In genomic region chr3:32816439-32817194, GRCh38 we compare ENCODE assay signal across 8 cellular contexts. TPM values are rescaled to one million over a fixed set of nuclear protein-coding genes. Genes with fewer than 3 reads are reported as not detected.
DNase-seq lines count a peak whose midpoint lies in the region; ATAC-seq and TF ChIP-seq lines count a peak whose summit lies in the region.

No MANE protein-coding gene starts in this region.

- H3K4me3 ChIP-seq in stomach (peak overlapping the region; percentile 42 to 67 (median 54)), PC-9 (no peak overlapping the region)

- H2AFZ ChIP-seq in PC-9: no peak overlapping the region

- POLR2A ChIA-PET in PC-9 (lab: Charles Lee; ENCODE audit: unreplicated experiment): no interaction called here

- TF ChIP-seq CTCF in brain (conservative IDR thresholded peaks at IDR 0.05): no peak
- TF ChIP-seq CTCF in stomach (IDR thresholded peaks at IDR 0.05): no peak
- TF ChIP-seq CTCF in PC-9 (conservative IDR thresholded peaks at IDR 0.05): no peak

- DNase-seq in KG1 (lab: John Stamatoyannopoulos, UW) (peak; percentile 44), left lobe of liver (ENCODE audit: low spot score) (no peak), stomach (no peak), PC-9 (no peak)

- no peaks in the 10 kb centered on the region for H3K9me2 ChIP-seq in PC-9 (ENCODE audit: insufficient read depth)

- H3K27me3 ChIP-seq in stomach (peaks cover 22 to 65% (median 64%) of the 10 kb centered on the region in 3 donors), PC-9 (ENCODE audit: insufficient read depth, low read depth) (no peaks in the 10 kb centered on the region)

- BruUV-seq in PC-9 (replicated peaks; lab: Mats Ljungman, UMichigan): no TSS peak

- TF ChIP-seq EP300 in stomach (IDR thresholded peaks at IDR 0.05): no peak

- peaks cover 59% of the 10 kb centered on the region for H3K27me3 Mint-ChIP-seq in brain

- no peaks in the 10 kb centered on the region for H3K79me2 ChIP-seq in PC-9 (ENCODE audit: low read depth)

- 0 to 5% (median 2%) methylated on average over 27 to 78 of the region's 78 CpGs for WGBS in stomach, 5 donors

- peaks cover 12% of the 10 kb centered on the region for H3K36me3 Mint-ChIP-seq in brain

- H3K9me3 Mint-ChIP-seq in brain: peaks cover 4 to 23% (median 7%) of the 10 kb centered on the region in 5 experiments

- H3K9me3 ChIP-seq in ES-I3 (ENCODE audit: control insufficient read depth, insufficient read depth, low read length): no peaks in the 10 kb centered on the region
- peaks cover 0 to 17% (median 5%) of the 10 kb centered on the region in 4 donors for H3K9me3 ChIP-seq in stomach
- no peaks in the 10 kb centered on the region for H3K9me3 ChIP-seq in PC-9 (ENCODE audit: insufficient read depth, low read depth)

- H3K27ac ChIP-seq in stomach (no peak overlapping the region), PC-9 (no peak overlapping the region)

- intact Hi-C loops in stomach (cut with DNase I; ENCODE audit: low total_unique reads) (no loop called here), PC-9 (cut with micrococcal nuclease; ENCODE audit: unreplicated experiment) (no loop called here)

- H3K27ac Mint-ChIP-seq in brain: peak overlapping the region; percentile 56 to 96 (median 80)

- H3K4me1 Mint-ChIP-seq in brain: peaks cover 52% of the 10 kb centered on the region

- H4K20me1 ChIP-seq in PC-9 (ENCODE audit: insufficient read depth): no peaks in the 10 kb centered on the region

- H3K4me1 ChIP-seq in ES-I3 (ENCODE audit: insufficient read depth, low read length): peaks cover 27% of the 10 kb centered on the region
- peaks cover 27 to 37% (median 34%) of the 10 kb centered on the region in 4 donors for H3K4me1 ChIP-seq in stomach
- no peaks in the 10 kb centered on the region for H3K4me1 ChIP-seq in PC-9 (replicated peaks; ENCODE audit: insufficient read depth)

- H3K4me3 Mint-ChIP-seq in brain: peak overlapping the region; percentile 91 to 94 (median 93)

- peak overlapping the region; percentile 99 for H3K9ac ChIP-seq in ES-I3 (ENCODE audit: low read depth, low read length)

- no peaks in the 10 kb centered on the region for H3F3A ChIP-seq in PC-9 (ENCODE audit: insufficient read depth, low read depth)

- CTCF ChIA-PET in PC-9 (lab: Charles Lee): no interaction called here

- no peak overlapping the region for H3K4me2 ChIP-seq in PC-9

- H3K36me3 ChIP-seq in ES-I3 (ENCODE audit: insufficient read depth, low read length) (peaks cover 24% of the 10 kb centered on the region), stomach (no peaks in the 10 kb centered on the region), PC-9 (ENCODE audit: low read depth) (no peaks in the 10 kb centered on the region)

- ATAC-seq in left lobe of liver (peak; percentile 13), HG03108 (IDR thresholded peaks at IDR 0.05; ENCODE audit: unreplicated experiment) (no peak), GM19395 (IDR thresholded peaks at IDR 0.05; ENCODE audit: unreplicated experiment) (no peak)

- TF ChIP-seq POLR2A in stomach (IDR thresholded peaks at IDR 0.05): no peak

RNA-seq across cellular contexts. Expression of gene TRIM71, which starts 1.2 kb away (rescaled TPM):
- 0.10 TPM for polyA plus RNA-seq in brain (ENCODE audit: insufficient read depth, low read depth, low replicate concordance)
- total RNA-seq in left lobe of liver: 0.25 TPM
- 1 to 10 TPM in 1 of 5 donors, under 1 TPM in 1, not detected in 3; under 0.01 to 2.8 TPM for total RNA-seq in stomach
- polyA plus RNA-seq in stomach: under 1 TPM; 0.05 to 0.15 (median 0.12) TPM
- not detected in 2 replicates for total RNA-seq in PC-9 (2021)
